Comparison of ENCODE assay signal across 9 cellular contexts in genomic region chr19:17680235-17680722, GRCh38. TPM values are rescaled to one million over a fixed set of nuclear protein-coding genes. Genes with fewer than 3 reads are reported as not detected.
DNase-seq lines count a peak whose midpoint lies in the region; ATAC-seq lines count a peak whose summit lies in the region.
"Had no signal": no experiment of that assay in that cellular context is flagged by ENCODE, and none has a peak within 500 bp of the region (broad histone marks: within the 10 kb centered on the region; RNA-seq: fewer than 3 reads in every experiment).

No MANE protein-coding gene starts in this region.

- H3K27ac ChIP-seq in SJCRH30: no peak overlapping the region
- H3K27ac ChIP-seq: C4-2B had no signal

- no peaks in the 10 kb centered on the region for H3K4me1 ChIP-seq in SJCRH30

- H3K4me3 ChIP-seq in SJCRH30 (no peak overlapping the region), iPS-18c (ENCODE audit: insufficient read depth, low read depth, low read length) (peak overlapping the region; percentile 43)

- H3K27me3 ChIP-seq in SJCRH30: peaks cover 10% of the 10 kb centered on the region; the same call in 1 of the 2 replicates

- ATAC-seq in GM21723 (IDR thresholded peaks at IDR 0.05; ENCODE audit: unreplicated experiment) (peak; percentile 78), GM19463 (IDR thresholded peaks at IDR 0.05; ENCODE audit: unreplicated experiment) (no peak), HG02588 (IDR thresholded peaks at IDR 0.05; ENCODE audit: unreplicated experiment) (no peak)

- H3K9me3 ChIP-seq in SJCRH30 (replicated peaks): no peaks in the 10 kb centered on the region
- no peaks in the 10 kb centered on the region for H3K9me3 ChIP-seq in iPS-18c (ENCODE audit: control insufficient read depth, insufficient read depth, low read length)

- no peaks in the 10 kb centered on the region for H3K36me3 ChIP-seq in SJCRH30

- DNase-seq in 8988T: peak; percentile 80
- peak; percentile 21 to 27 for DNase-seq in SJCRH30
- peak; percentile 61 for DNase-seq in astrocyte of the hippocampus (ENCODE audit: low read depth, low spot score)
- DNase-seq in stimulated activated CD4-positive, alpha-beta T cell treated with anti-CD3 and anti-CD28 coated beads, Interleukin-1b, Interleukin-23, amount 100 ng/mL, for 48 hours: peak; percentile 41

RNA-seq across cellular contexts. Expression of gene UNC13A, which starts 7.9 kb away (rescaled TPM):
- 0.02 TPM in 1 of 2 replicates, not detected in the other for total RNA-seq in SJCRH30 (2014; rRNA removed; shearing (Covaris generic))

RNA-seq across cellular contexts. Expression of gene MAP1S, which starts 39.0 kb away (rescaled TPM):
- 27.3 and 29.6 TPM in 2 replicates for total RNA-seq in SJCRH30 (2014; rRNA removed; shearing (Covaris generic))

Comparison
In these comparisons a context has a peak if more than half of its experiments do, and no peak if none do; other contexts are left out.
1. DNase-seq: peak in every context shown above with its lines; median percentile 80 in 8988T; 61 in astrocyte of the hippocampus; 41 in stimulated activated CD4-positive, alpha-beta T cell treated with anti-CD3 and anti-CD28 coated beads, Interleukin-1b, Interleukin-23, amount 100 ng/mL, for 48 hours; 24 in SJCRH30.